37 cellular contexts compared by ENCODE assay signal in the genomic region with DNA sequence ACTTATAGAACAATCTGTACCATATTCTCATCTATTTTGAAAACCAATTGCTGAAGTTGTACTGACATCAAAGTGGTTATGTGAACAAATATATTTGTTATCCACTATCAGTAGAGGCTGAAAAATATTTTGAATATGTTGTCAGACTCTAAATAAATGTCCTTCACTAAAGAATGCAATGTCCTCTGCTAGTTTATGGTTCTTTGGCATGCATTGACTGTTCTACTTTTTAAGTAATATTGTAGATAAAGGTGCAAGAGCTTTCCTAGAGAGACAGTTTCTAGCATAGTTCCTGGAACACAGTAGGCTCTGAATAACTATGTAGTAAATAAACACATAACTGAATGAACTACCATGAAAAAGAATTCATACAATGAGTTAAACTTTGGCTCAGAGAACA. TPM values are rescaled to one million over a fixed set of nuclear protein-coding genes. Genes with fewer than 3 reads are reported as not detected.
"Had no signal": no experiment of that assay in that cellular context is flagged by ENCODE, and none has a peak within 500 bp of the region (broad histone marks: within the 10 kb centered on the region; RNA-seq: fewer than 3 reads in every experiment).

No MANE protein-coding gene starts in this region.

- H3K9me3 ChIP-seq: Peyer's patch, SJCRH30 had no signal

- H3K27me3 ChIP-seq: Peyer's patch, SJCRH30 had no signal

- H3K4me1 ChIP-seq: SJCRH30 had no signal

- ATAC-seq: activated CD8-positive, alpha-beta T cell treated with anti-CD3 and anti-CD28 coated beads for 36 hours; activated T-cell treated with anti-CD3 and anti-CD28 coated beads, Interleukin-2, amount 50 U/mL, for 72 hours; activated T-helper 17 cell treated with anti-CD3 and anti-CD28 coated beads, Interleukin-2, amount 50 U/mL, for 72 hours; PC-3 had no signal

- DNase-seq: activated CD4-positive, alpha-beta T cell treated with anti-CD3 and anti-CD28 coated beads, Interleukin-2, amount 10 ng/mL, durations not matched to agents 24 days and 14 days; activated CD4-positive, alpha-beta T cell treated with anti-CD3 and anti-CD28 coated beads, Interleukin-2, amount 50 U/mL, for 4 hours; activated CD8-positive, alpha-beta T cell treated with anti-CD3 and anti-CD28 coated beads for 36 hours; activated effector memory CD4-positive, alpha-beta T cell treated with anti-CD3 and anti-CD28 coated beads, Interleukin-2, amount 50 U/mL, for 16 hours; activated naive CD4-positive, alpha-beta T cell; activated naive CD4-positive, alpha-beta T cell treated with anti-CD3 and anti-CD28 coated beads, Interleukin-2, amount 50 U/mL, for 16 hours; activated naive CD8-positive, alpha-beta T cell treated with anti-CD3 and anti-CD28 coated beads for 36 hours; activated T-cell treated with anti-CD3 and anti-CD28 coated beads, Interleukin-2, amount 50 U/mL, for 1 hour; activated T-cell treated with anti-CD3 and anti-CD28 coated beads, Interleukin-2, amount 50 U/mL, for 72 hours; central memory CD4-positive, alpha-beta T cell; Karpas-422; KBM-7; NCI-H1105; NCI-H1417 treated with DMSO at 0.1 percent for 48 hours; NCI-H187 treated with DMSO at 0.1 percent for 48 hours; NCI-H2081; NCI-H2171 treated with DMSO at 0.1 percent for 48 hours; NCI-H2227 treated with DMSO at 0.1 percent for 48 hours; NCI-H446 treated with DMSO at 0.1 percent for 48 hours; NCI-H524; NCI-H69; NCI-H82; NK-92 treated with Interleukin-12 subunit alpha and Interleukin-12 subunit beta, amount 100 ng/mL, for 24 hours; PC-3; Peyer's patch; RPMI8226; SJCRH30; T1000 had no signal

- H3K27ac ChIP-seq: Peyer's patch, SJCRH30, SK-N-MC had no signal

- H3K4me3 ChIP-seq: Peyer's patch, SJCRH30, SK-N-MC had no signal

RNA-seq across cellular contexts. Expression of gene COX7B2, which starts 18.2 kb away (rescaled TPM):
- total RNA-seq: activated CD4-positive, alpha-beta T cell treated with anti-CD3 and anti-CD28 coated beads, Interleukin-2, amount 10 ng/mL, durations not matched to agents 24 days and 14 days; activated CD8-positive, alpha-beta memory T cell treated with anti-CD3 and anti-CD28 coated beads for 36 hours; activated CD8-positive, alpha-beta T cell treated with anti-CD3 and anti-CD28 coated beads for 36 hours; activated naive CD8-positive, alpha-beta T cell treated with anti-CD3 and anti-CD28 coated beads for 36 hours; activated T-cell treated with anti-CD3 and anti-CD28 coated beads, Interleukin-2, amount 50 U/mL, for 72 hours; activated T-helper 17 cell treated with anti-CD3 and anti-CD28 coated beads, Interleukin-2, amount 50 U/mL, for 72 hours; bronchial epithelial cell; MCF 10A; Peyer's patch; SJCRH30; T-helper 1 cell treated with Interleukin-12 subunit alpha and Interleukin-12 subunit beta and Interleukin-4 antibody, amounts not matched to agents 30 ng/mL and 1 ng/mL, for 36 hours; T-helper 2 cell treated with Interferon-gamma antibody and Interleukin-4, amounts not matched to agents 100 ng/mL and 5 ng/mL, for 36 hours had no signal
- polyA plus RNA-seq: adipose tissue, IgD-negative memory B cell had no signal
